ENCODE assay signal across 28 cellular contexts in the genomic region with DNA sequence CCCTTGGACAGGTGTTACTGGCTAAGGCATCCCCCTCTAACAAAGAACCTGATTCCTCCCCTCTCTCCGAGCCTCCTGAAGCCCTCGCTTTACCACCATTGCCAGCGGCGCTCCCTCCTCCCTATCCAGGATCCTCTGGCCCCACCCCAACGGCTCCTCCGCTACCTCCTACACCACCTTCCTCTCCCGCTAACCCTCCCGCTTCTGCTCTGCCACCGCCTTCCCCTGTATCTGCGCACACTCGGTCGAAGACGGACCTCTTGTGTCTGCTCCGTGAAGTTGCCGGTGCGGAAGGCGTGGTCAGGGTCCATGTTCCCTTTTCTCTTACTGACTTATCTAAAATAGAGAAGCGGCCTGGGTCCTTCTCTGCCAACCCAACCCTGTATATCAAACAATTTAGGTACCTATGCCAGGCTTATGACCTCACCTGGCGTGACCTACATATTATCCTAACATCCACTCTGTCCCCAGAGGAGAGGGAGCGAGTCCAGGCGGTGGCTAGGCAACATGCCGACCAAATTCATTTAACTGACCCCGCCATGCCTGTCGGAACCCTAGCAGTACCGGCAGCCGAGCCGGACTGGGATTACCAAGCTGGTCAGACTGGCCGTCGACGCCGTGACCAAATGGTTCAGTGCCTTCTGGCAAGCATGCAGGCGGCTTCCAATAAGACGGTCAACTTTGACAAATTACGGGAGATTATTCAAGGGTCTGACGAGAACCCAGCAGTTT.
"Had no signal": no experiment of that assay in that cellular context is flagged by ENCODE, and none has a peak within 500 bp of the region (broad histone marks: within the 10 kb centered on the region; RNA-seq: fewer than 3 reads in every experiment).

No MANE protein-coding gene starts in this region.

- H3K9me3 ChIP-seq: esophagus muscularis mucosa, gastroesophageal sphincter, mucosa of descending colon, neutrophil, thoracic aorta, tibial nerve had no signal

- DNase-seq: dermis blood vessel endothelial cell; effector memory CD4-positive, alpha-beta T cell; foreskin keratinocyte; hypothalamus; immature natural killer cell; islet precursor cell; left ventricle myocardium superior; naive B cell; spleen; stimulated activated CD4-positive, alpha-beta T cell treated with anti-CD3 and anti-CD28 coated beads, Interleukin-4, amount 100 ng/mL, for 4 hours; stimulated activated naive B cell treated with anti-CD40 and anti-IgM and Interleukin-4, amounts not matched to agents 10 μg/mL and 1 μg/mL and 100 μg/mL, for 72 hours had no signal

- H3K27me3 Mint-ChIP-seq: memory B cell; stimulated activated naive B cell treated with anti-CD40 and anti-IgM and Interleukin-4, amounts not matched to agents 10 μg/mL and 1 μg/mL and 100 μg/mL, for 72 hours; stimulated activated naive CD8-positive, alpha-beta T cell treated with anti-CD3 and anti-CD28 coated beads, Interleukin-15, Interleukin-2, amounts not matched to agents 100 ng/mL and 50 ng/mL, for 24 hours had no signal

- H3K36me3 ChIP-seq: esophagus muscularis mucosa, gastroesophageal sphincter, neutrophil, spleen, thoracic aorta, tibial nerve, upper lobe of left lung had no signal

- H3K36me3 Mint-ChIP-seq: memory B cell; stimulated activated naive B cell treated with anti-CD40 and anti-IgM and Interleukin-4, amounts not matched to agents 10 μg/mL and 1 μg/mL and 100 μg/mL, for 72 hours had no signal

- H3K4me3 ChIP-seq: coronary artery, esophagus muscularis mucosa, gastroesophageal sphincter, lung, mucosa of descending colon, psoas muscle, skin epidermis, spleen, thoracic aorta, tibial nerve, upper lobe of left lung had no signal

- H3K27ac ChIP-seq: coronary artery, esophagus muscularis mucosa, foreskin keratinocyte, gastroesophageal sphincter, neutrophil, psoas muscle, skin epidermis, spleen, thoracic aorta, tibial nerve, upper lobe of left lung had no signal

- H3K4me1 ChIP-seq: esophagus muscularis mucosa, foreskin keratinocyte, gastroesophageal sphincter, psoas muscle, spleen, tibial nerve, upper lobe of left lung had no signal

- H3K4me3 Mint-ChIP-seq: immature natural killer cell; memory B cell; mesothelial cell of epicardium; naive B cell; natural killer cell treated with Interleukin-12 subunit alpha and Interleukin-12 subunit beta and Interleukin-15 and Interleukin-18, amount 100 ng/mL, for 72 hours; neural crest cell; stimulated activated naive B cell treated with anti-CD40 and anti-IgM and Interleukin-4, amounts not matched to agents 10 μg/mL and 1 μg/mL and 100 μg/mL, for 72 hours; stimulated activated naive CD8-positive, alpha-beta T cell treated with anti-CD3 and anti-CD28 coated beads, Interleukin-15, Interleukin-2, amounts not matched to agents 100 ng/mL and 50 ng/mL, for 24 hours had no signal

- H3K27me3 ChIP-seq: esophagus muscularis mucosa, foreskin keratinocyte, gastroesophageal sphincter, neutrophil, spleen, tibial nerve, upper lobe of left lung had no signal

- ATAC-seq: foreskin keratinocyte; gastroesophageal sphincter; left ventricle myocardium superior; mucosa of descending colon; natural killer cell treated with Interleukin-12 subunit alpha and Interleukin-12 subunit beta and Interleukin-15 and Interleukin-18, amount 100 ng/mL, for 72 hours; psoas muscle; right cardiac atrium; stimulated activated naive B cell treated with anti-CD40 and anti-IgM and Interleukin-4, amounts not matched to agents 10 μg/mL and 1 μg/mL and 100 μg/mL, for 72 hours had no signal

- H3K4me1 Mint-ChIP-seq: immature natural killer cell; memory B cell; mesothelial cell of epicardium; stimulated activated naive B cell treated with anti-CD40 and anti-IgM and Interleukin-4, amounts not matched to agents 10 μg/mL and 1 μg/mL and 100 μg/mL, for 72 hours had no signal

- H3K27ac Mint-ChIP-seq: immature natural killer cell; memory B cell; mesothelial cell of epicardium; naive B cell; natural killer cell treated with Interleukin-12 subunit alpha and Interleukin-12 subunit beta and Interleukin-15 and Interleukin-18, amount 100 ng/mL, for 72 hours; stimulated activated naive B cell treated with anti-CD40 and anti-IgM and Interleukin-4, amounts not matched to agents 10 μg/mL and 1 μg/mL and 100 μg/mL, for 72 hours; stimulated activated naive CD8-positive, alpha-beta T cell treated with anti-CD3 and anti-CD28 coated beads, Interleukin-15, Interleukin-2, amounts not matched to agents 100 ng/mL and 50 ng/mL, for 24 hours had no signal
